In the genomic region with DNA sequence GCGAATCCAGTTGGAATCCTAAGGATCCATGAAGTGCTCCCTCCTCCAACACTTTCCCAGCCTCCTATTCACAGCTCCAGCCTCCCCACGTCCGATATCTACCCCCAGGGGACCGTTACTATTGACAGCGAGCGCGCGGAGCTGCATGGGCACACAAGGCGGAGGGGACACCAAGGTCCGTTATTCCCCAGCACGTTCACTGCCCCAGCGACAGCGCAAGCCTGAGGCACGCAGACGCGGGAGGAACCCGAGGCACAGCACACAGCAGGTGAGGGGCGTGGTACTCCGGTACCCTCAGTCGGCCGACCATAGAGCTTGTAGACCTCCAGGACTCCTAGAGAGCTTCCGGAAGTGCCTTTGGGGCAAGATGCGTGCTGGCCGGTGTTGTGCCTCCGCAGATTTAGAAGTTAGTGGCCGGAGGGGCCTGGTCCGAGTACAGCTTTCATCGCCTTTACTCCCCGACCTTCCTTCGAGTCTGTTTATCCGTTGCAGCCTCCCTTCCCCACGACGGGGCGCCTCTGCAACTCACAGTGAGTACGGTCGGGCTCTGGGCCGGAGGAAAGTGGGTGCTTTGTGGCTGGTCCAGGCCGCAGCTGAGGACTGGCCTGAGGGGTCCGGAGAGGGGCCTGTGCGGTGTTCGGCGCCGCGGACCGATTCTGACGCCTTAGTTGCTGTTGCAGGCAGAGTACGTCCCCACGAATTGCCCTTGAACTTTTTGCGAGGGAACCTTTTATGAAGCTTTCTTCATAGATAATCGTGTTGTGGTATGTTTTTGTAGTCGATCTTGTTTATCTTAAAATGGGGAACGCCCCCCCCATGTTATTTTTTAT, we compare ENCODE assay signal across 1 cellular context.
TF ChIP-seq lines count a peak whose summit lies in the region.

ZKSCAN8 (plus strand) TSS at position 384 of the 830 bp plus-strand sequence. CDS start 6,525 bp downstream, outside the sequence.

TF ChIP-seq in HepG2, 621 proteins besides CTCF, POLR2A, EP300 and RAD21 (continued from another document and continues in another):
- TF ChIP-seq, protein P1, sequence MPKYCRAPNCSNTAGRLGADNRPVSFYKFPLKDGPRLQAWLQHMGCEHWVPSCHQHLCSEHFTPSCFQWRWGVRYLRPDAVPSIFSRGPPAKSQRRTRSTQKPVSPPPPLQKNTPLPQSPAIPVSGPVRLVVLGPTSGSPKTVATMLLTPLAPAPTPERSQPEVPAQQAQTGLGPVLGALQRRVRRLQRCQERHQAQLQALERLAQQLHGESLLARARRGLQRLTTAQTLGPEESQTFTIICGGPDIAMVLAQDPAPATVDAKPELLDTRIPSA (CRISPR knock-in tag; IDR thresholded peaks at IDR 0.05; ENCODE audit: borderline replicate concordance): no peak; the same call in 1 of the 2 replicates
- TF ChIP-seq JARID2 (CRISPR knock-in tag; IDR thresholded peaks at IDR 0.05; ENCODE audit: insufficient replicate concordance): no peak
- peak; percentile 17; the same call in 1 of the 2 replicates for TF ChIP-seq GATA4 (IDR thresholded peaks at IDR 0.05; ENCODE audit: borderline replicate concordance, low read depth)
- TF ChIP-seq TFAP4 (IDR thresholded peaks at IDR 0.05; ENCODE audit: borderline replicate concordance, low read depth): no peak; the same call in 1 of the 2 replicates
- TF ChIP-seq ZNF597 (CRISPR knock-in tag; IDR thresholded peaks at IDR 0.05): no peak
- TF ChIP-seq ZNF260 (CRISPR knock-in tag; IDR thresholded peaks at IDR 0.05; ENCODE audit: borderline replicate concordance, low read depth): 0 out of 2 replicates have a peak, but pooled peaks have one; percentile 52
- TF ChIP-seq SSRP1 (CRISPR knock-in tag; IDR thresholded peaks at IDR 0.05): peak; percentile 38; the same call in 1 of the 2 replicates
- TF ChIP-seq ZBTB42 (CRISPR knock-in tag; IDR thresholded peaks at IDR 0.05): no peak
- TF ChIP-seq DNMT3B (CRISPR knock-in tag; conservative IDR thresholded peaks at IDR 0.05): peak; percentile 86; the same call in 1 of the 2 replicates
- no peak for TF ChIP-seq ZNF10 (CRISPR knock-in tag; IDR thresholded peaks at IDR 0.05; ENCODE audit: borderline replicate concordance, low read depth)
- peak; percentile 95 for TF ChIP-seq ZNF512 (CRISPR knock-in tag; IDR thresholded peaks at IDR 0.05)
- no peak for TF ChIP-seq TCF7 (IDR thresholded peaks at IDR 0.05; ENCODE audit: low read depth)
- peak; percentile 90 for TF ChIP-seq TSC22D2 (CRISPR knock-in tag; IDR thresholded peaks at IDR 0.05; ENCODE audit: borderline replicate concordance)
- 0 out of 2 replicates have a peak, but pooled peaks have one; percentile 34 for TF ChIP-seq ZNF17 (CRISPR knock-in tag; IDR thresholded peaks at IDR 0.05)
- TF ChIP-seq TBX3 (IDR thresholded peaks at IDR 0.05; ENCODE audit: borderline replicate concordance): no peak
- TF ChIP-seq KDM4B (CRISPR knock-in tag; IDR thresholded peaks at IDR 0.05): no peak; the same call in 1 of the 2 replicates
- TF ChIP-seq, protein P2, sequence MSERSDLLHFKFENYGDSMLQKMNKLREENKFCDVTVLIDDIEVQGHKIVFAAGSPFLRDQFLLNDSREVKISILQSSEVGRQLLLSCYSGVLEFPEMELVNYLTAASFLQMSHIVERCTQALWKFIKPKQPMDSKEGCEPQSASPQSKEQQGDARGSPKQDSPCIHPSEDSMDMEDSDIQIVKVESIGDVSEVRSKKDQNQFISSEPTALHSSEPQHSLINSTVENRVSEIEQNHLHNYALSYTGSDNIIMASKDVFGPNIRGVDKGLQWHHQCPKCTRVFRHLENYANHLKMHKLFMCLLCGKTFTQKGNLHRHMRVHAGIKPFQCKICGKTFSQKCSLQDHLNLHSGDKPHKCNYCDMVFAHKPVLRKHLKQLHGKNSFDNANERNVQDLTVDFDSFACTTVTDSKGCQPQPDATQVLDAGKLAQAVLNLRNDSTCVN (CRISPR knock-in tag; IDR thresholded peaks at IDR 0.05; ENCODE audit: borderline replicate concordance): peak; percentile 81
- no peak for TF ChIP-seq ZNF496 (CRISPR knock-in tag; IDR thresholded peaks at IDR 0.05; ENCODE audit: insufficient replicate concordance)
- TF ChIP-seq ZNF766 (CRISPR knock-in tag; IDR thresholded peaks at IDR 0.05; ENCODE audit: borderline replicate concordance): peak; percentile 94; the same call in 1 of the 2 replicates
- peak; percentile 97; the same call in 1 of the 2 replicates for TF ChIP-seq ZNF44 (CRISPR knock-in tag; IDR thresholded peaks at IDR 0.05)
- TF ChIP-seq MBNL3 (CRISPR knock-in tag; conservative IDR thresholded peaks at IDR 0.05): no peak
- TF ChIP-seq ZNF451 (CRISPR knock-in tag; IDR thresholded peaks at IDR 0.05): peak; percentile 92; the same call in 1 of the 2 replicates
- peak; percentile 96 for TF ChIP-seq ZMYM4 (CRISPR knock-in tag; IDR thresholded peaks at IDR 0.05)
- TF ChIP-seq NAIF1 (CRISPR knock-in tag; IDR thresholded peaks at IDR 0.05; ENCODE audit: borderline replicate concordance): peak; percentile 96
- TF ChIP-seq, protein P3, sequence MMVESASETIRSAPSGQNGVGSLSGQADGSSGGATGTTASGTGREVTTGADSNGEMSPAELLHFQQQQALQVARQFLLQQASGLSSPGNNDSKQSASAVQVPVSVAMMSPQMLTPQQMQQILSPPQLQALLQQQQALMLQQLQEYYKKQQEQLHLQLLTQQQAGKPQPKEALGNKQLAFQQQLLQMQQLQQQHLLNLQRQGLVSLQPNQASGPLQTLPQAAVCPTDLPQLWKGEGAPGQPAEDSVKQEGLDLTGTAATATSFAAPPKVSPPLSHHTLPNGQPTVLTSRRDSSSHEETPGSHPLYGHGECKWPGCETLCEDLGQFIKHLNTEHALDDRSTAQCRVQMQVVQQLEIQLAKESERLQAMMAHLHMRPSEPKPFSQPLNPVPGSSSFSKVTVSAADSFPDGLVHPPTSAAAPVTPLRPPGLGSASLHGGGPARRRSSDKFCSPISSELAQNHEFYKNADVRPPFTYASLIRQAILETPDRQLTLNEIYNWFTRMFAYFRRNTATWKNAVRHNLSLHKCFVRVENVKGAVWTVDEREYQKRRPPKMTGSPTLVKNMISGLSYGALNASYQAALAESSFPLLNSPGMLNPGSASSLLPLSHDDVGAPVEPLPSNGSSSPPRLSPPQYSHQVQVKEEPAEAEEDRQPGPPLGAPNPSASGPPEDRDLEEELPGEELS (CRISPR knock-in tag; IDR thresholded peaks at IDR 0.05): peak; percentile 67; the same call in 1 of the 2 replicates
- 0 out of 2 replicates have a peak, but pooled peaks have one; percentile 19 for TF ChIP-seq ZNF7 (CRISPR knock-in tag; IDR thresholded peaks at IDR 0.05)
- 0 out of 2 replicates have a peak, but pooled peaks have one; percentile 37 for TF ChIP-seq ZBTB1 (CRISPR knock-in tag; IDR thresholded peaks at IDR 0.05; ENCODE audit: borderline replicate concordance)
- TF ChIP-seq POLR2G (IDR thresholded peaks at IDR 0.05; ENCODE audit: low read depth, low read length): peak; percentile 99
- TF ChIP-seq, protein P4, sequence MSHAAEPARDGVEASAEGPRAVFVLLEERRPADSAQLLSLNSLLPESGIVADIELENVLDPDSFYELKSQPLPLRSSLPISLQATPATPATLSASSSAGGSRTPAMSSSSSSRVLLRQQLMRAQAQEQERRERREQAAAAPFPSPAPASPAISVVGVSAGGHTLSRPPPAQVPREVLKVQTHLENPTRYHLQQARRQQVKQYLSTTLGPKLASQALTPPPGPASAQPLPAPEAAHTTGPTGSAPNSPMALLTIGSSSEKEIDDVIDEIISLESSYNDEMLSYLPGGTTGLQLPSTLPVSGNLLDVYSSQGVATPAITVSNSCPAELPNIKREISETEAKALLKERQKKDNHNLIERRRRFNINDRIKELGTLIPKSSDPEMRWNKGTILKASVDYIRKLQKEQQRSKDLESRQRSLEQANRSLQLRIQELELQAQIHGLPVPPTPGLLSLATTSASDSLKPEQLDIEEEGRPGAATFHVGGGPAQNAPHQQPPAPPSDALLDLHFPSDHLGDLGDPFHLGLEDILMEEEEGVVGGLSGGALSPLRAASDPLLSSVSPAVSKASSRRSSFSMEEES (CRISPR knock-in tag; IDR thresholded peaks at IDR 0.05): peak; percentile 85
- TF ChIP-seq ZNF652 (CRISPR knock-in tag; IDR thresholded peaks at IDR 0.05; ENCODE audit: borderline replicate concordance, low read depth): peak; percentile 73
- TF ChIP-seq, protein P5, sequence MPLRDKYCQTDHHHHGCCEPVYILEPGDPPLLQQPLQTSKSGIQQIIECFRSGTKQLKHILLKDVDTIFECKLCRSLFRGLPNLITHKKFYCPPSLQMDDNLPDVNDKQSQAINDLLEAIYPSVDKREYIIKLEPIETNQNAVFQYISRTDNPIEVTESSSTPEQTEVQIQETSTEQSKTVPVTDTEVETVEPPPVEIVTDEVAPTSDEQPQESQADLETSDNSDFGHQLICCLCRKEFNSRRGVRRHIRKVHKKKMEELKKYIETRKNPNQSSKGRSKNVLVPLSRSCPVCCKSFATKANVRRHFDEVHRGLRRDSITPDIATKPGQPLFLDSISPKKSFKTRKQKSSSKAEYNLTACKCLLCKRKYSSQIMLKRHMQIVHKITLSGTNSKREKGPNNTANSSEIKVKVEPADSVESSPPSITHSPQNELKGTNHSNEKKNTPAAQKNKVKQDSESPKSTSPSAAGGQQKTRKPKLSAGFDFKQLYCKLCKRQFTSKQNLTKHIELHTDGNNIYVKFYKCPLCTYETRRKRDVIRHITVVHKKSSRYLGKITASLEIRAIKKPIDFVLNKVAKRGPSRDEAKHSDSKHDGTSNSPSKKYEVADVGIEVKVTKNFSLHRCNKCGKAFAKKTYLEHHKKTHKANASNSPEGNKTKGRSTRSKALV (CRISPR knock-in tag; IDR thresholded peaks at IDR 0.05): no peak; the same call in 1 of the 2 replicates
- TF ChIP-seq, protein P6, sequence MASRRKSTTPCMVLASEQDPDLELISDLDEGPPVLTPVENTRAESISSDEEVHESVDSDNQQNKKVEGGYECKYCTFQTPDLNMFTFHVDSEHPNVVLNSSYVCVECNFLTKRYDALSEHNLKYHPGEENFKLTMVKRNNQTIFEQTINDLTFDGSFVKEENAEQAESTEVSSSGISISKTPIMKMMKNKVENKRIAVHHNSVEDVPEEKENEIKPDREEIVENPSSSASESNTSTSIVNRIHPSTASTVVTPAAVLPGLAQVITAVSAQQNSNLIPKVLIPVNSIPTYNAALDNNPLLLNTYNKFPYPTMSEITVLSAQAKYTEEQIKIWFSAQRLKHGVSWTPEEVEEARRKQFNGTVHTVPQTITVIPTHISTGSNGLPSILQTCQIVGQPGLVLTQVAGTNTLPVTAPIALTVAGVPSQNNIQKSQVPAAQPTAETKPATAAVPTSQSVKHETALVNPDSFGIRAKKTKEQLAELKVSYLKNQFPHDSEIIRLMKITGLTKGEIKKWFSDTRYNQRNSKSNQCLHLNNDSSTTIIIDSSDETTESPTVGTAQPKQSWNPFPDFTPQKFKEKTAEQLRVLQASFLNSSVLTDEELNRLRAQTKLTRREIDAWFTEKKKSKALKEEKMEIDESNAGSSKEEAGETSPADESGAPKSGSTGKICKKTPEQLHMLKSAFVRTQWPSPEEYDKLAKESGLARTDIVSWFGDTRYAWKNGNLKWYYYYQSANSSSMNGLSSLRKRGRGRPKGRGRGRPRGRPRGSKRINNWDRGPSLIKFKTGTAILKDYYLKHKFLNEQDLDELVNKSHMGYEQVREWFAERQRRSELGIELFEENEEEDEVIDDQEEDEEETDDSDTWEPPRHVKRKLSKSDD (CRISPR knock-in tag; IDR thresholded peaks at IDR 0.05; ENCODE audit: low read depth): peak; percentile 85
- TF ChIP-seq AGO1 (IDR thresholded peaks at IDR 0.05; ENCODE audit: low read depth, low read length, poor library complexity, severe bottlenecking): peak; percentile 75
- TF ChIP-seq U2AF1 (optimal IDR thresholded peaks at IDR 0.05; ENCODE audit: low read depth, low read length): peak; percentile 97
- peak; percentile 75 for TF ChIP-seq ARNT2 (CRISPR knock-in tag; IDR thresholded peaks at IDR 0.05; ENCODE audit: low read depth)
- TF ChIP-seq, protein P7, sequence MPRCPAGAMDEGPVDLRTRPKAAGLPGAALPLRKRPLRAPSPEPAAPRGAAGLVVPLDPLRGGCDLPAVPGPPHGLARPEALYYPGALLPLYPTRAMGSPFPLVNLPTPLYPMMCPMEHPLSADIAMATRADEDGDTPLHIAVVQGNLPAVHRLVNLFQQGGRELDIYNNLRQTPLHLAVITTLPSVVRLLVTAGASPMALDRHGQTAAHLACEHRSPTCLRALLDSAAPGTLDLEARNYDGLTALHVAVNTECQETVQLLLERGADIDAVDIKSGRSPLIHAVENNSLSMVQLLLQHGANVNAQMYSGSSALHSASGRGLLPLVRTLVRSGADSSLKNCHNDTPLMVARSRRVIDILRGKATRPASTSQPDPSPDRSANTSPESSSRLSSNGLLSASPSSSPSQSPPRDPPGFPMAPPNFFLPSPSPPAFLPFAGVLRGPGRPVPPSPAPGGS (CRISPR knock-in tag; IDR thresholded peaks at IDR 0.05): peak; percentile 98
- TF ChIP-seq ZNF350 (CRISPR knock-in tag; IDR thresholded peaks at IDR 0.05; ENCODE audit: borderline replicate concordance, low read depth): peak; percentile 100
- peak; percentile 94 for TF ChIP-seq CBX1 (IDR thresholded peaks at IDR 0.05; ENCODE audit: low read depth)
- TF ChIP-seq ZBTB38 (CRISPR knock-in tag; IDR thresholded peaks at IDR 0.05): peak; percentile 96
